9 cellular contexts compared by ENCODE assay signal in the genomic region with DNA sequence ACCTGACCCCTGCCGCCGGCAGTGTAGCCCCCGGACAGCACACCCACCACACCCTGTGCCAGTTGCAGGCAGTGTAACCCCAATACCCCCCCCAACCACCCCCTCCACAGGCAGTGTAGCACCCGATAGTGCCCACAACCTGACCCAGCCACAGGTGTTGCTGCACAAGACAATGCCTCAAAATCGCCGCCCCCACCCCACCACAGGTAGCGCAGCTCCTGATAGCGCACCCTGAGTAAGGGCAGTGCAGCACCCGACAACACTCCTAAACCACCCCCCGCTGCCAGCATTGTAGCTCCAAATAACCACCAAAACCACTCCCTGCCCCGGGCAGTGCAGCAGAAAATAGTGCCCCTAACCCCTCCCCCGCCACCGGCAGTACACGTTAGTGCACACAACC. TPM values are rescaled to one million over a fixed set of nuclear protein-coding genes. Genes with fewer than 3 reads are reported as not detected.
A peak's percentile ranks its signal among the peaks of the same experiment; 100 is the strongest.
DNase-seq lines count a peak whose midpoint lies in the region; ATAC-seq and TF ChIP-seq lines count a peak whose summit lies in the region.
"Not testable (repeated sequence)": the region's sequence is repeated elsewhere in the genome, so short reads cannot be mapped to it uniquely, and the experiment has no call there.
"Had no signal": no experiment of that assay in that cellular context is flagged by ENCODE, and none has a peak within 500 bp of the region (broad histone marks: within the 10 kb centered on the region; RNA-seq: fewer than 3 reads in every experiment).

No MANE protein-coding gene starts in this region.

- CTCF ChIA-PET in HCT116 (lab: Charles Lee) = not testable (repeated sequence)

- intact Hi-C loops in HCT116 (cut with micrococcal nuclease) = not testable (repeated sequence)

- DNase-seq in HCT116 (ENCODE audit: low read depth, low spot score); nephron progenitor cell; smooth muscle cell (lab: John Stamatoyannopoulos, UW; ENCODE audit: unreplicated experiment): not testable (repeated sequence)
- peak; percentile 79 for DNase-seq in chondrocyte (ENCODE audit: low spot score)

- H3K4me3 ChIP-seq in HCT116 (replicated peaks in 1 of 2; ENCODE audit: low read depth in 1 of 2, low read length in 2 of 2) (peak overlapping the region; percentile 23; a peak in 2 of 4 replicates), iPS-18c (ENCODE audit: insufficient read depth, low read depth, low read length) (peak overlapping the region; percentile 36; the same call in 1 of the 2 replicates), smooth muscle cell (peak overlapping the region; percentile 53)

- not testable (repeated sequence) for H3K9me3 ChIP-seq in HCT116 (ENCODE audit: control insufficient read depth in 1 of 2, insufficient read depth in 1 of 2, low read depth in 1 of 2, low read length in 2 of 2); iPS-18c (ENCODE audit: control insufficient read depth, insufficient read depth, low read length); smooth muscle cell (replicated peaks; ENCODE audit: low read depth)

- H3K36me3 Mint-ChIP-seq in chondrocyte (ENCODE audit: low read depth); nephron progenitor cell (ENCODE audit: low read depth): not testable (repeated sequence)

- H3K4me1 Mint-ChIP-seq in chondrocyte (ENCODE audit: low read depth) (peaks cover 13% of the 10 kb centered on the region), nephron progenitor cell (peaks cover 15% of the 10 kb centered on the region)

- not testable (repeated sequence) for BruUV-seq in HCT116 (replicated peaks; lab: Mats Ljungman, UMichigan)

- H3K36me3 ChIP-seq in HCT116 (ENCODE audit: control insufficient read depth in 1 of 2, insufficient read depth in 2 of 2, low read length in 2 of 2); smooth muscle cell (ENCODE audit: low read depth): not testable (repeated sequence)

- not testable (repeated sequence) for H3K79me2 ChIP-seq in HCT116 (ENCODE audit: insufficient read depth, low read length)
- peaks cover 17% of the 10 kb centered on the region for H3K79me2 ChIP-seq in smooth muscle cell (ENCODE audit: low read depth)

- not testable (repeated sequence) for TF ChIP-seq POLR2A in HCT116 (IDR thresholded peaks at IDR 0.05; ENCODE audit: borderline replicate concordance, extremely low read depth, insufficient read depth, insufficient read length)

- not testable (repeated sequence) for H3K9me3 Mint-ChIP-seq in chondrocyte (ENCODE audit: low read depth); nephron progenitor cell

- H2AFZ ChIP-seq in HCT116 (ENCODE audit: low read depth, low read length, poor library complexity, severe bottlenecking); smooth muscle cell (ENCODE audit: low read depth): not testable (repeated sequence)

- WGBS in smooth muscle cell (ENCODE audit: low lambda C conversion rate) = 19% methylated on average over 8 of the region's 14 CpGs

- not testable (repeated sequence) for TF ChIP-seq RAD21 in HCT116 (IDR thresholded peaks at IDR 0.05; ENCODE audit: low read depth)

- H3F3A ChIP-seq in smooth muscle cell (ENCODE audit: low read depth) = not testable (repeated sequence)

- not testable (repeated sequence) for TF ChIP-seq CTCF in HCT116 (IDR thresholded peaks at IDR 0.05 in 2 of 3, conservative IDR thresholded peaks at IDR 0.05 in 1 of 3; ENCODE audit: borderline replicate concordance in 1 of 3, insufficient read depth in 1 of 3, low read depth in 2 of 3, low read length in 2 of 3); chondrocyte (IDR thresholded peaks at IDR 0.05); nephron progenitor cell (IDR thresholded peaks at IDR 0.05); smooth muscle cell (IDR thresholded peaks at IDR 0.05; ENCODE audit: borderline replicate concordance, insufficient read depth, poor library complexity, severe bottlenecking)

- not testable (repeated sequence) for H3K9me2 ChIP-seq in HCT116 (ENCODE audit: insufficient read depth)

- RAD21 ChIA-PET in HCT116 (lab: Charles Lee; ENCODE audit: low non-redundant PET in 1 of 2, low total read pairs in 2 of 2, uncharacterized antibody in 2 of 2, unreplicated experiment in 2 of 2) = not testable (repeated sequence)

- H3K27me3 Mint-ChIP-seq in chondrocyte (ENCODE audit: low read depth); nephron progenitor cell (ENCODE audit: low read depth, poor library complexity): not testable (repeated sequence)

- H3K4me3 Mint-ChIP-seq in chondrocyte (ENCODE audit: unreplicated experiment) = peak overlapping the region; percentile 92
- peak overlapping the region; percentile 98 for H3K4me3 Mint-ChIP-seq in nephron progenitor cell

- peak; percentile 32 for ATAC-seq in HCT116

- H3K4me1 ChIP-seq in HCT116 (ENCODE audit: control insufficient read depth in 1 of 2, insufficient read depth in 2 of 2, low read length in 2 of 2); smooth muscle cell (ENCODE audit: low read depth): not testable (repeated sequence)

- H3K27ac ChIP-seq in HCT116 (ENCODE audit: low read depth, low read length); smooth muscle cell (ENCODE audit: low read depth): not testable (repeated sequence)

- not testable (repeated sequence) for H3K27ac Mint-ChIP-seq in chondrocyte (ENCODE audit: unreplicated experiment); nephron progenitor cell

- POLR2A ChIA-PET in HCT116 (lab: Charles Lee) = interaction anchor here (0.7 kb wide), 1 partner anchor 1081 kb away, joined by 6 read pairs; a partner anchor contains a TSS

- H3K4me2 ChIP-seq in HCT116 (ENCODE audit: low read length) (peak overlapping the region; percentile 25; the same call in 1 of the 2 replicates), smooth muscle cell (peak overlapping the region; percentile 80)

- H4K20me1 ChIP-seq in HCT116 (ENCODE audit: insufficient read depth); smooth muscle cell (ENCODE audit: low read depth): not testable (repeated sequence)

- H3K9ac ChIP-seq in HCT116 (ENCODE audit: low read length); smooth muscle cell (ENCODE audit: low read depth): not testable (repeated sequence)

- not testable (repeated sequence) for H3K27me3 ChIP-seq in HCT116 (ENCODE audit: insufficient read depth, low read length); smooth muscle cell (ENCODE audit: low read depth)

RNA-seq across cellular contexts. Expression of a gene that starts 0.6 kb away (rescaled TPM):
- 3.5 TPM for total RNA-seq in HCT116 (2021; ENCODE audit: unreplicated experiment)
- polyA plus RNA-seq in HCT116 (2012) = 0.76 and 1.0 TPM in 2 replicates
- total RNA-seq in chondrocyte = 8.4 TPM in 2 of 3 replicates, not detected in the other
- 9.7 and 13.1 TPM in 2 replicates for total RNA-seq in smooth muscle cell
- polyA plus RNA-seq in smooth muscle cell = 2.8 and 7.3 TPM in 2 replicates
- total RNA-seq: CD8-positive, alpha-beta T cell; IMR-90; MCF 10A; RPMI7951 had no signal
- polyA plus RNA-seq: IMR-90 had no signal

RNA-seq across cellular contexts. Expression of a gene that starts 16.4 kb away (rescaled TPM):
- 3.2 TPM for total RNA-seq in HCT116 (2021; ENCODE audit: unreplicated experiment)
- 2.4 and 3.0 TPM in 2 replicates for polyA plus RNA-seq in HCT116 (2012)
- total RNA-seq in chondrocyte = 1.0 to 3.0 TPM (median 1.2 TPM) in 3 replicates
- 7.7 and 16.0 TPM in 2 replicates for total RNA-seq in smooth muscle cell
- 13.7 and 14.5 TPM in 2 replicates for polyA plus RNA-seq in smooth muscle cell
- total RNA-seq: MCF 10A had no signal

RNA-seq across cellular contexts. Expression of a gene that starts 52.9 kb away (rescaled TPM):
- 98.9 TPM for total RNA-seq in HCT116 (2021; ENCODE audit: unreplicated experiment)
- polyA plus RNA-seq in HCT116 (2012) = 61.1 and 62.5 TPM in 2 replicates
- total RNA-seq in chondrocyte = 50.7 to 67.1 TPM (median 58.3 TPM) in 3 replicates
- total RNA-seq in smooth muscle cell = 23.5 and 29.8 TPM in 2 replicates
- 43.2 and 53.6 TPM in 2 replicates for polyA plus RNA-seq in smooth muscle cell

RNA-seq across cellular contexts. Expression of a gene that starts 53.6 kb away (rescaled TPM):
- total RNA-seq in HCT116 (2021; ENCODE audit: unreplicated experiment) (334 TPM), chondrocyte (255 to 269 TPM (median 260 TPM) in 3 replicates), smooth muscle cell (134 and 147 TPM in 2 replicates)
- polyA plus RNA-seq in HCT116 (2012) = 396 and 440 TPM in 2 replicates
- polyA plus RNA-seq in smooth muscle cell = 397 and 412 TPM in 2 replicates
